13 cellular contexts compared by ENCODE assay signal in genomic region chr13:28181413-28181812, GRCh38. TPM values are rescaled to one million over a fixed set of nuclear protein-coding genes. Genes with fewer than 3 reads are reported as not detected.
DNase-seq lines count a peak whose midpoint lies in the region; ATAC-seq and TF ChIP-seq lines count a peak whose summit lies in the region.
"Had no signal": no experiment of that assay in that cellular context is flagged by ENCODE, and none has a peak within 500 bp of the region (broad histone marks: within the 10 kb centered on the region; RNA-seq: fewer than 3 reads in every experiment).

No MANE protein-coding gene starts in this region.

- POLR2A ChIA-PET in activated CD4-positive, alpha-beta T cell treated with anti-CD3 and anti-CD28 coated beads, Interleukin-2, amount 10 ng/mL, durations not matched to agents 7 days and 5 days (lab: Charles Lee): no interaction called here

- no peak overlapping the region for H3K4me3 Mint-ChIP-seq in activated CD4-positive, alpha-beta T cell treated with anti-CD3 and anti-CD28 coated beads, Interleukin-2, amount 10 ng/mL, durations not matched to agents 7 days and 5 days
- H3K4me3 Mint-ChIP-seq: immature natural killer cell had no signal

- no peaks in the 10 kb centered on the region for H3K4me1 Mint-ChIP-seq in activated CD4-positive, alpha-beta T cell treated with anti-CD3 and anti-CD28 coated beads, Interleukin-2, amount 10 ng/mL, durations not matched to agents 7 days and 5 days

- no peaks in the 10 kb centered on the region for H4K20me1 ChIP-seq in osteoblast (ENCODE audit: insufficient read depth, low read length)

- peaks cover 8% of the 10 kb centered on the region for H3K4me1 ChIP-seq in osteoblast (ENCODE audit: insufficient read depth, low read length)
- H3K4me1 ChIP-seq: Peyer's patch had no signal

- H3K36me3 Mint-ChIP-seq in activated CD4-positive, alpha-beta T cell treated with anti-CD3 and anti-CD28 coated beads, Interleukin-2, amount 10 ng/mL, durations not matched to agents 7 days and 5 days (ENCODE audit: low read depth): peaks cover 35% of the 10 kb centered on the region

- H3K27me3 ChIP-seq in MG63 (no peaks in the 10 kb centered on the region), osteoblast (ENCODE audit: insufficient read depth, low read length) (no peaks in the 10 kb centered on the region)
- H3K27me3 ChIP-seq: Peyer's patch had no signal

- no peaks in the 10 kb centered on the region for H3K27me3 Mint-ChIP-seq in activated CD4-positive, alpha-beta T cell treated with anti-CD3 and anti-CD28 coated beads, Interleukin-2, amount 10 ng/mL, durations not matched to agents 7 days and 5 days

- DNase-seq in EL (peak; percentile 89), MG63 (peak; percentile 10), choroid plexus epithelial cell (ENCODE audit: low read depth) (peak; percentile 60), osteoblast (ENCODE audit: insufficient read length, low spot score, missing footprints) (no peak), coronary artery (ENCODE audit: low spot score) (no peak)
- no peak for DNase-seq in activated CD4-positive, alpha-beta T cell treated with anti-CD3 and anti-CD28 coated beads, Interleukin-2, amount 10 ng/mL, durations not matched to agents 7 days and 5 days
- DNase-seq: Calu3; erythroblast; immature natural killer cell; Peyer's patch; stimulated activated CD8-positive, alpha-beta memory T cell treated with anti-CD3 and anti-CD28 coated beads, Interleukin-4, amount 100 ng/mL, for 48 hours had no signal

- H2AFZ ChIP-seq in osteoblast (ENCODE audit: low read length): no peak overlapping the region

- H3K36me3 ChIP-seq in MG63: peaks cover 7% of the 10 kb centered on the region
- peaks cover 4% of the 10 kb centered on the region for H3K36me3 ChIP-seq in osteoblast (ENCODE audit: insufficient read depth, low read length)

- CTCF ChIA-PET in activated CD4-positive, alpha-beta T cell treated with anti-CD3 and anti-CD28 coated beads, Interleukin-2, amount 10 ng/mL, durations not matched to agents 7 days and 5 days (lab: Charles Lee): interaction anchor here (0.6 kb wide), 1 partner anchor 43 kb away, joined by 3 read pairs; the partner anchor contains the start of gene PAN3

- H3K79me2 ChIP-seq in osteoblast (ENCODE audit: insufficient read depth, low read length): peaks cover 11% of the 10 kb centered on the region

- H3K27ac Mint-ChIP-seq in activated CD4-positive, alpha-beta T cell treated with anti-CD3 and anti-CD28 coated beads, Interleukin-2, amount 10 ng/mL, durations not matched to agents 7 days and 5 days: no peak overlapping the region

- H3K27ac ChIP-seq in osteoblast (ENCODE audit: low read depth, low read length) (peak overlapping the region; percentile 36), coronary artery (no peak overlapping the region)
- H3K27ac ChIP-seq: Peyer's patch had no signal

- H3K9me3 ChIP-seq in MG63: no peaks in the 10 kb centered on the region
- no peaks in the 10 kb centered on the region for H3K9me3 ChIP-seq in osteoblast (ENCODE audit: low read depth, low read length)
- H3K9me3 ChIP-seq: Peyer's patch had no signal

- H3K4me2 ChIP-seq in osteoblast (ENCODE audit: insufficient read depth, low read length): no peak overlapping the region

- ATAC-seq in GM21367 (IDR thresholded peaks at IDR 0.05; ENCODE audit: unreplicated experiment) (no peak), HG02840 (IDR thresholded peaks at IDR 0.05; ENCODE audit: low FRiP score, unreplicated experiment) (no peak)

- no peak overlapping the region for H3K4me3 ChIP-seq in MG63
- no peak overlapping the region for H3K4me3 ChIP-seq in choroid plexus epithelial cell (ENCODE audit: low read depth, low read length)
- H3K4me3 ChIP-seq in osteoblast (ENCODE audit: insufficient read depth, low read length): no peak overlapping the region
- H3K4me3 ChIP-seq in coronary artery: no peak overlapping the region
- H3K4me3 ChIP-seq: Peyer's patch had no signal

- H3K9me3 Mint-ChIP-seq in activated CD4-positive, alpha-beta T cell treated with anti-CD3 and anti-CD28 coated beads, Interleukin-2, amount 10 ng/mL, durations not matched to agents 7 days and 5 days: no peaks in the 10 kb centered on the region
- H3K9me3 Mint-ChIP-seq: immature natural killer cell had no signal

- no peak for TF ChIP-seq CTCF in choroid plexus epithelial cell (conservative IDR thresholded peaks at IDR 0.05; ENCODE audit: low read depth, low read length)
- no peak for TF ChIP-seq CTCF in osteoblast (IDR thresholded peaks at IDR 0.05; ENCODE audit: extremely low read depth, low read depth, low read length)
- no peak for TF ChIP-seq CTCF in coronary artery (IDR thresholded peaks at IDR 0.05)

RNA-seq across cellular contexts. Expression of gene PAN3, which starts 43.1 kb away (rescaled TPM):
- 11.6 and 17.7 TPM in 2 replicates for total RNA-seq in MG63 (2014; rRNA removed; shearing (Covaris generic); ENCODE audit: low replicate concordance)
- total RNA-seq in osteoblast: 27.5 and 31.8 TPM in 2 replicates
- total RNA-seq in activated CD4-positive, alpha-beta T cell treated with anti-CD3 and anti-CD28 coated beads, Interleukin-2, amount 10 ng/mL, durations not matched to agents 7 days and 5 days: 10 to 100 TPM; 46.1 to 47.1 TPM

Comparison
In these comparisons a context has a peak if more than half of its experiments do, and no peak if none do; other contexts are left out.
1. DNase-seq: peak in EL (single experiment), MG63 (single experiment) and choroid plexus epithelial cell (single experiment); none in osteoblast (single experiment), activated CD4-positive, alpha-beta T cell treated with anti-CD3 and anti-CD28 coated beads, Interleukin-2, amount 10 ng/mL, durations not matched to agents 7 days and 5 days (single experiment) and coronary artery (single experiment).